8 cellular contexts compared by ENCODE assay signal in the genomic region with DNA sequence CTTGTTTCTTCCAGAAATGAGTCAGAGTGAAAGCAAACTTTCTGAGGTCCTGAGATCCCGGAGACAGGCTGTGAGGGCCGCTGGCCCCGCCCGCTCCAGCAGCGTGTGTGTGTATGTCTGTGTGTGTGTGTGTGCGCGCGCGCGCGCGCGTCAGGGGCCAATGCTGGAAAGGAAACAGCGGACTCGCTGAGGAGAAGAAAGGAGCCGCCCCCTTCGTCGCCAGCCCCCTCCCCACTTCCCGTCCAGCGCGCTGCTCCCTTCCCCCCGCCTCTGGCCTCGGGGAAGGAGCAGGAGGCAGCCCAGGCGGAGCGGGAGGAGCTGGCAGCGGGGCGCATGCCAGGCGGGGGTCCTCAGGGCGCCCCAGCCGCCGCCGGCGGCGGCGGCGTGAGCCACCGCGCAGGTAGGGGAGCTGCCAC. TPM values are rescaled to one million over a fixed set of nuclear protein-coding genes. Genes with fewer than 3 reads are reported as not detected.
DNase-seq lines count a peak whose midpoint lies in the region; TF ChIP-seq lines count a peak whose summit lies in the region.

A gene (plus strand): TSS at position 256 of the 416 bp plus-strand sequence. CDS start 78 bp downstream, at position 334.

- H3K36me3 ChIP-seq in HAP-1 (replicated peaks) (no peaks in the 10 kb centered on the region), ascending aorta (no peaks in the 10 kb centered on the region), left ventricle myocardium inferior (no peaks in the 10 kb centered on the region), vagina (no peaks in the 10 kb centered on the region)

- H3K9me3 ChIP-seq in HAP-1 (no peaks in the 10 kb centered on the region), ascending aorta (no peaks in the 10 kb centered on the region), left ventricle myocardium inferior (replicated peaks) (no peaks in the 10 kb centered on the region), vagina (no peaks in the 10 kb centered on the region)

- TF ChIP-seq POLR2A in vagina (IDR thresholded peaks at IDR 0.05) = no peak

- H3K4me3 ChIP-seq in HAP-1 (peak within 1 kb of the TSS; percentile 51), ascending aorta (peak within 1 kb of the TSS; percentile 63 to 87), left ventricle myocardium inferior (peak within 1 kb of the TSS; percentile 95), vagina (peak within 1 kb of the TSS; percentile 51 to 95)

- DNase-seq in DMS53 (lab: John Stamatoyannopoulos, UW) (peak; percentile 95), HAP-1 (ENCODE audit: low spot score in 2 of 2) (peak; percentile 41 to 82), NCI-H1092 (lab: John Stamatoyannopoulos, UW) (peak; percentile 53), SW480 (ENCODE audit: low spot score) (peak; percentile 52), ascending aorta (ENCODE audit: low spot score in 2 of 2) (peak; percentile 68 to 93), left ventricle myocardium inferior (peak; percentile 86), pons (ENCODE audit: low spot score) (peak; percentile 86), vagina (ENCODE audit: extremely low spot score in 2 of 2) (no peak)

- 0 out of 2 replicates have a peak, but pooled peaks cover 1% of the 10 kb centered on the region for H3K27me3 ChIP-seq in HAP-1 (ENCODE audit: low read depth)
- H3K27me3 ChIP-seq in ascending aorta = no peaks in the 10 kb centered on the region
- H3K27me3 ChIP-seq in left ventricle myocardium inferior (ENCODE audit: low read depth) = peaks cover 14% of the 10 kb centered on the region
- no peaks in the 10 kb centered on the region for H3K27me3 ChIP-seq in vagina

- no peak for TF ChIP-seq CTCF in ascending aorta (IDR thresholded peaks at IDR 0.05)
- TF ChIP-seq CTCF in left ventricle myocardium inferior (IDR thresholded peaks at IDR 0.05; ENCODE audit: borderline replicate concordance) = no peak
- no peak for TF ChIP-seq CTCF in vagina (IDR thresholded peaks at IDR 0.05)

- in situ Hi-C loops in HAP-1 (cut with MboI; ENCODE audit: low sequenced_read_pairs) = no loop called here

- intact Hi-C loops in ascending aorta (cut with DNase I) (no loop called here), left ventricle myocardium inferior (cut with micrococcal nuclease) (no loop called here), vagina (cut with DNase I) (no loop called here)

- H3K27ac ChIP-seq in ascending aorta (peak within 1 kb of the TSS; percentile 65 to 86), left ventricle myocardium inferior (replicated peaks) (peak within 1 kb of the TSS; percentile 96), vagina (peak within 1 kb of the TSS; percentile 93)

- H3K4me1 ChIP-seq in HAP-1 (peaks cover 10% of the 10 kb centered on the region; the same call in 1 of the 2 replicates), ascending aorta (peaks cover 3 to 5% of the 10 kb centered on the region in 2 donors), left ventricle myocardium inferior (peaks cover 43% of the 10 kb centered on the region), vagina (peaks cover 23% of the 10 kb centered on the region)

RNA-seq across cellular contexts. Expression of the gene that starts here (rescaled TPM):
- total RNA-seq in ascending aorta = 16.0 TPM
- total RNA-seq in left ventricle myocardium inferior = 3.5 TPM
- 12.3 TPM for total RNA-seq in vagina

Comparison
In these comparisons a context has a peak if more than half of its experiments do, and no peak if none do; other contexts are left out.
1. DNase-seq: peak in DMS53 (single experiment), HAP-1 (2 of 2), NCI-H1092 (single experiment), SW480 (single experiment), ascending aorta (2 of 2), left ventricle myocardium inferior (single experiment) and pons (single experiment); none in vagina (0 of 2).
2. Peak in every context shown above with its lines, with median percentiles within 50 percentile points of each other: H3K4me3 ChIP-seq and H3K27ac ChIP-seq.